In the genomic region with DNA sequence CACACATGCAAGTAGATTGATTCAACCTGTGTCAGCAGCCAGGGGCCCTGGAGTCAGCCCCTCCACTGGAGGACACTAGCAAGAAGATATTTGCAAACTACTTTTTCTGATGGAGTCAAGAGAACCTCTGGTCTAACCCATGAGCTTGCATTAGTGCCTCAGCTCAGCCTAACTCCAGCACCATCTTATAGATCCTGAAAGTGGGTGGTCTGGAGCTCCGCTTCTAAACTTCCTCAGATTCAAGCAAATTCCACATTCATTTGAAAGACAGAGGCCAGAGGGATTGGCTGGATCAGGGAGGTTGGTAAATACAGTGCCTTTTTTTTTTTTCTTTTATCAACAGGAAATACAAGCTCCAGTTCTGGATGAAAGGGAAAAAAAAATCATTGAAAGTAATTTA, we compare ENCODE assay signal across 1 cellular context.
TF ChIP-seq lines count a peak whose summit lies in the region.

No MANE protein-coding gene starts in this region.

TF ChIP-seq in A549, 52 proteins besides CTCF, POLR2A, EP300 and RAD21:
- TF ChIP-seq, protein P1, sequence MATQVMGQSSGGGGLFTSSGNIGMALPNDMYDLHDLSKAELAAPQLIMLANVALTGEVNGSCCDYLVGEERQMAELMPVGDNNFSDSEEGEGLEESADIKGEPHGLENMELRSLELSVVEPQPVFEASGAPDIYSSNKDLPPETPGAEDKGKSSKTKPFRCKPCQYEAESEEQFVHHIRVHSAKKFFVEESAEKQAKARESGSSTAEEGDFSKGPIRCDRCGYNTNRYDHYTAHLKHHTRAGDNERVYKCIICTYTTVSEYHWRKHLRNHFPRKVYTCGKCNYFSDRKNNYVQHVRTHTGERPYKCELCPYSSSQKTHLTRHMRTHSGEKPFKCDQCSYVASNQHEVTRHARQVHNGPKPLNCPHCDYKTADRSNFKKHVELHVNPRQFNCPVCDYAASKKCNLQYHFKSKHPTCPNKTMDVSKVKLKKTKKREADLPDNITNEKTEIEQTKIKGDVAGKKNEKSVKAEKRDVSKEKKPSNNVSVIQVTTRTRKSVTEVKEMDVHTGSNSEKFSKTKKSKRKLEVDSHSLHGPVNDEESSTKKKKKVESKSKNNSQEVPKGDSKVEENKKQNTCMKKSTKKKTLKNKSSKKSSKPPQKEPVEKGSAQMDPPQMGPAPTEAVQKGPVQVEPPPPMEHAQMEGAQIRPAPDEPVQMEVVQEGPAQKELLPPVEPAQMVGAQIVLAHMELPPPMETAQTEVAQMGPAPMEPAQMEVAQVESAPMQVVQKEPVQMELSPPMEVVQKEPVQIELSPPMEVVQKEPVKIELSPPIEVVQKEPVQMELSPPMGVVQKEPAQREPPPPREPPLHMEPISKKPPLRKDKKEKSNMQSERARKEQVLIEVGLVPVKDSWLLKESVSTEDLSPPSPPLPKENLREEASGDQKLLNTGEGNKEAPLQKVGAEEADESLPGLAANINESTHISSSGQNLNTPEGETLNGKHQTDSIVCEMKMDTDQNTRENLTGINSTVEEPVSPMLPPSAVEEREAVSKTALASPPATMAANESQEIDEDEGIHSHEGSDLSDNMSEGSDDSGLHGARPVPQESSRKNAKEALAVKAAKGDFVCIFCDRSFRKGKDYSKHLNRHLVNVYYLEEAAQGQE (IDR thresholded peaks at IDR 0.05): no peak
- TF ChIP-seq CBX8 (IDR thresholded peaks at IDR 0.05) (no peak), KDM1A (IDR thresholded peaks at IDR 0.05; ENCODE audit: low read depth) (no peak), KDM5A (IDR thresholded peaks at IDR 0.05) (no peak), NFE2L2 (conservative IDR thresholded peaks at IDR 0.05; ENCODE audit: low read length) (no peak), MAZ (IDR thresholded peaks at IDR 0.05; ENCODE audit: borderline replicate concordance, low read depth, low read length) (no peak), MYC (IDR thresholded peaks at IDR 0.05; ENCODE audit: borderline replicate concordance, low read length) (no peak), ZNF302 (CRISPR knock-in tag; IDR thresholded peaks at IDR 0.05) (no peak), CHD4 (IDR thresholded peaks at IDR 0.05; ENCODE audit: borderline replicate concordance) (no peak), POLR2AphosphoS2 (conservative IDR thresholded peaks at IDR 0.05; ENCODE audit: low read length) (no peak), ZC3H11A (IDR thresholded peaks at IDR 0.05) (no peak), RNF2 (IDR thresholded peaks at IDR 0.05; ENCODE audit: borderline replicate concordance, low read depth) (no peak), CHD2 (IDR thresholded peaks at IDR 0.05; ENCODE audit: low read length, partially characterized antibody) (no peak)
- TF ChIP-seq, protein P2, sequence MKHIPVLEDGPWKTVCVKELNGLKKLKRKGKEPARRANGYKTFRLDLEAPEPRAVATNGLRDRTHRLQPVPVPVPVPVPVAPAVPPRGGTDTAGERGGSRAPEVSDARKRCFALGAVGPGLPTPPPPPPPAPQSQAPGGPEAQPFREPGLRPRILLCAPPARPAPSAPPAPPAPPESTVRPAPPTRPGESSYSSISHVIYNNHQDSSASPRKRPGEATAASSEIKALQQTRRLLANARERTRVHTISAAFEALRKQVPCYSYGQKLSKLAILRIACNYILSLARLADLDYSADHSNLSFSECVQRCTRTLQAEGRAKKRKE (CRISPR knock-in tag; IDR thresholded peaks at IDR 0.05; ENCODE audit: low read depth): no peak
- TF ChIP-seq, protein P3, sequence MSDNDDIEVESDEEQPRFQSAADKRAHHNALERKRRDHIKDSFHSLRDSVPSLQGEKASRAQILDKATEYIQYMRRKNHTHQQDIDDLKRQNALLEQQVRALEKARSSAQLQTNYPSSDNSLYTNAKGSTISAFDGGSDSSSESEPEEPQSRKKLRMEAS (IDR thresholded peaks at IDR 0.05): no peak
- TF ChIP-seq, protein P4, sequence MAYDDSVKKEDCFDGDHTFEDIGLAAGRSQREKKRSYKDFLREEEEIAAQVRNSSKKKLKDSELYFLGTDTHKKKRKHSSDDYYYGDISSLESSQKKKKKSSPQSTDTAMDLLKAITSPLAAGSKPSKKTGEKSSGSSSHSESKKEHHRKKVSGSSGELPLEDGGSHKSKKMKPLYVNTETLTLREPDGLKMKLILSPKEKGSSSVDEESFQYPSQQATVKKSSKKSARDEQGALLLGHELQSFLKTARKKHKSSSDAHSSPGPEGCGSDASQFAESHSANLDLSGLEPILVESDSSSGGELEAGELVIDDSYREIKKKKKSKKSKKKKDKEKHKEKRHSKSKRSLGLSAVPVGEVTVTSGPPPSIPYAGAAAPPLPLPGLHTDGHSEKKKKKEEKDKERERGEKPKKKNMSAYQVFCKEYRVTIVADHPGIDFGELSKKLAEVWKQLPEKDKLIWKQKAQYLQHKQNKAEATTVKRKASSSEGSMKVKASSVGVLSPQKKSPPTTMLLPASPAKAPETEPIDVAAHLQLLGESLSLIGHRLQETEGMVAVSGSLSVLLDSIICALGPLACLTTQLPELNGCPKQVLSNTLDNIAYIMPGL (CRISPR knock-in tag; IDR thresholded peaks at IDR 0.05; ENCODE audit: borderline replicate concordance): no peak
- TF ChIP-seq, protein P5, sequence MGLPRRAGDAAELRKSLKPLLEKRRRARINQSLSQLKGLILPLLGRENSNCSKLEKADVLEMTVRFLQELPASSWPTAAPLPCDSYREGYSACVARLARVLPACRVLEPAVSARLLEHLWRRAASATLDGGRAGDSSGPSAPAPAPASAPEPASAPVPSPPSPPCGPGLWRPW (IDR thresholded peaks at IDR 0.05): no peak
